ENCODE assay signal across 8 cellular contexts in the genomic region with DNA sequence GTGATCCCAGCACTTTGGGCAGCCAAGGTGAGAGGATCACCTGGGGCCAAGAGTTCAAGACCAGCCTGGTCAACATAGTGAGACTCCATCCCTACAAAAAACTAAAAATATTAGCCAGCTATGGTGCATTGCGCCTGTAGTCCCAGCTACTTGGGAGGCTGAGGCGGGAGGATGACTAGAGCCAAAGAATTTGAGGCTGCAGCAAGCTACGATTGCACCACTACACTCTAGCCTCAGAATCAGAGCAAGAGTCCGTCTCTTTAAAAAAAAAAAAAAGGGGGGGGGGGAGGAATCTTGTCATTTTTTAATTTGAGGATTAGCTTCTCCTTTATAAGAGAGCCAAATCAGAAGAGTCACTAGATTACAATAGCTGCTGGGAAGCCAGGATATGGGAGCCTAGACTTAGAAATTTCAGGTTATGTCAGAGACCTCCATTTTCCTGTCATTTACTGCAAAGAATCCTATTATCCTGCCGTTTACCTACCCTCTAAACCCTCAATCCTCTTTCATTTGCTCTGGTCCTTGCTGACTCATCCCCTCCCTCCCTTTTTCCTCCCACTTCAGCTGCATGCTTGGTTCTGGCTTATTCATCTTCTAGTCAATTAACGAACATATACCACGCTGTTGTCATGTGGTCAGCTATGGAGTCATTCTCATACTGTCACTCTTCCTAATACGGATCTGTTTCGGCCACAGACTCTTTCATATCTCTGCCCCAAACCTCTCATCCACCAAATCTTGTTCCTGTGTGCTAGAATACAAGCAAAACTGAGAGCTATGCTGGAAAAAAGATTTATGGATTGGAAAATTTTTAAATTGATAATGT.
DNase-seq lines count a peak whose midpoint lies in the region; ATAC-seq lines count a peak whose summit lies in the region.

No MANE protein-coding gene starts in this region.

- DNase-seq in NCI-H2107 treated with DMSO at 0.1 percent for 48 hours (lab: John Stamatoyannopoulos, UW; ENCODE audit: unreplicated experiment), result peak; percentile 25
- no peak for DNase-seq in NCI-H2107 (lab: John Stamatoyannopoulos, UW)
- DNase-seq in SHP77 treated with DMSO at 0.1 percent for 48 hours (lab: John Stamatoyannopoulos, UW), result peak; percentile 51
- peak; percentile 9 to 80 for DNase-seq in dermis microvascular lymphatic vessel endothelial cell (ENCODE audit: low read depth in 2 of 2)
- peak; percentile 47 for DNase-seq in putamen (ENCODE audit: low spot score)
- DNase-seq in NCI-H187 treated with DMSO at 0.1 percent for 48 hours (lab: John Stamatoyannopoulos, UW), result no peak

- ATAC-seq in GM21360 (IDR thresholded peaks at IDR 0.05; ENCODE audit: unreplicated experiment), result peak; percentile 88
- peak; percentile 79 for ATAC-seq in HG03460 (IDR thresholded peaks at IDR 0.05; ENCODE audit: unreplicated experiment)

Comparison
In these comparisons a context has a peak if more than half of its experiments do, and no peak if none do; other contexts are left out.
1. DNase-seq: peak in NCI-H2107 treated with DMSO at 0.1 percent for 48 hours (single experiment), SHP77 treated with DMSO at 0.1 percent for 48 hours (single experiment), dermis microvascular lymphatic vessel endothelial cell (2 of 2) and putamen (single experiment); none in NCI-H2107 (single experiment) and NCI-H187 treated with DMSO at 0.1 percent for 48 hours (single experiment).